Comparison of ENCODE assay signal across 1 cellular context in genomic region chr1:85296980-85297379, GRCh38.
TF ChIP-seq lines count a peak whose summit lies in the region.

No MANE protein-coding gene starts in this region.

TF ChIP-seq in A549, 52 proteins besides CTCF, POLR2A, EP300 and RAD21 (continued from another document):
- TF ChIP-seq, protein P1, sequence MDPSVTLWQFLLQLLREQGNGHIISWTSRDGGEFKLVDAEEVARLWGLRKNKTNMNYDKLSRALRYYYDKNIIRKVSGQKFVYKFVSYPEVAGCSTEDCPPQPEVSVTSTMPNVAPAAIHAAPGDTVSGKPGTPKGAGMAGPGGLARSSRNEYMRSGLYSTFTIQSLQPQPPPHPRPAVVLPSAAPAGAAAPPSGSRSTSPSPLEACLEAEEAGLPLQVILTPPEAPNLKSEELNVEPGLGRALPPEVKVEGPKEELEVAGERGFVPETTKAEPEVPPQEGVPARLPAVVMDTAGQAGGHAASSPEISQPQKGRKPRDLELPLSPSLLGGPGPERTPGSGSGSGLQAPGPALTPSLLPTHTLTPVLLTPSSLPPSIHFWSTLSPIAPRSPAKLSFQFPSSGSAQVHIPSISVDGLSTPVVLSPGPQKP (IDR thresholded peaks at IDR 0.05; ENCODE audit: low read depth, low read length), result no peak
- no peak for TF ChIP-seq HOXB13 (CRISPR knock-in tag; IDR thresholded peaks at IDR 0.05; ENCODE audit: low read depth)
- TF ChIP-seq KDM1A (IDR thresholded peaks at IDR 0.05; ENCODE audit: low read depth), result no peak
- no peak for TF ChIP-seq SREBF2 (IDR thresholded peaks at IDR 0.05)
- no peak for TF ChIP-seq KDM5A (IDR thresholded peaks at IDR 0.05)
